8 cellular contexts compared by ENCODE assay signal in the genomic region with DNA sequence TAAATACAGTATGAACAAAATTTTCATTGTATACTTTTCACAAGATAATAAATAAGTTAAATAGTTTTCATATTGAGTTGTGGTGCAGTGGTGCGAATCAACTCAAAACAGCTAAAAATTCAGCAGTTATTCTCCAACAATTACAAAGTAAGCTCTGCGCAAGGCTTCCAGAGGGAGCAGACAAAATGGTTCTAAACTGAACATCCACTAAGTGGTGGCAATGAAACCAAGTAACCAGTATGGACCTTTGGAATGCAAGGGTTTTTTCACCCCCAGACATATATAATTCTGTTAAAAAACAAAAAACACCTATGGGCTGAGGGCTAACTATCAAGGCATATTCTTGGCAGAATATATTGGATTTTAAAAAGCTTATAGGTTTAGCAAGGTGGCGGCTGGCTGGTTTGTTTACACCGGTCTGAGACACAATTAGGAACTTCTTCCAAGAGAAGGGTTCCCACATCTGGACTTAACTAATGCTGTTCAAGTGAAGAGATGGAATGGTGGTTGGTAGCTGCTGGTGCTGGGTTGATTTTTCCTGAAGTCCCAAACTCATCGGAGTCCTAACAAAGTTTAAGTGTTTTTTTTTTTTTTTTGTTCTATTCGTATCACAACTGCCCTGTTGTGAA. TPM values are rescaled to one million over a fixed set of nuclear protein-coding genes. Genes with fewer than 3 reads are reported as not detected.
DNase-seq lines count a peak whose midpoint lies in the region; ATAC-seq, FAIRE-seq and TF ChIP-seq lines count a peak whose summit lies in the region.

No MANE protein-coding gene starts in this region.

- peak overlapping the region; percentile 99 for H3K27ac ChIP-seq in left ventricle myocardium inferior (replicated peaks)
- peak overlapping the region; percentile 89 for H3K27ac ChIP-seq in HepG2 (ENCODE audit: extremely low read length, insufficient read depth, low read length)
- H3K27ac ChIP-seq in thymus (ENCODE audit: low read depth) = peak overlapping the region; percentile 96

- peaks cover 36% of the 10 kb centered on the region for H3K36me3 ChIP-seq in left ventricle myocardium inferior
- H3K36me3 ChIP-seq in HepG2 (replicated peaks in 1 of 2; ENCODE audit: control insufficient read depth in 1 of 2, insufficient read depth in 2 of 2, low read length in 2 of 2) = peaks cover 3 to 10% of the 10 kb centered on the region in 2 experiments; a peak in 4 of 5 replicates
- peaks cover 53% of the 10 kb centered on the region for H3K36me3 ChIP-seq in thymus (ENCODE audit: control insufficient read depth, insufficient read depth)

- no peak for DNase-seq in left ventricle myocardium inferior
- no peak for DNase-seq in Right ventricle myocardium inferior (ENCODE audit: missing footprints)
- DNase-seq in astrocyte of the hippocampus (ENCODE audit: low read depth, low spot score) = peak; percentile 48
- DNase-seq in HepG2 (ENCODE audit: low spot score) = no peak
- DNase-seq in HuH-7.5 (ENCODE audit: low spot score) = no peak
- no peak for DNase-seq in DMS153 treated with DMSO at 0.1 percent for 48 hours (lab: John Stamatoyannopoulos, UW; ENCODE audit: unreplicated experiment)

- no TSS peak for BruUV-seq in HepG2 (replicated peaks; lab: Mats Ljungman, UMichigan)

- no peaks in the 10 kb centered on the region for H3K27me3 ChIP-seq in left ventricle myocardium inferior (ENCODE audit: low read depth)
- H3K27me3 ChIP-seq in HepG2 (ENCODE audit: control insufficient read depth in 1 of 2, insufficient read depth in 2 of 2, low read length in 2 of 2) = no peaks in the 10 kb centered on the region; a peak in 1 of 5 replicates
- no peaks in the 10 kb centered on the region for H3K27me3 ChIP-seq in thymus (ENCODE audit: control insufficient read depth, insufficient read depth)

- in situ Hi-C loops in HepG2 (cut with HindIII; ENCODE audit: extremely low pct_ligation_motif_present, low pct_unique_long_range_greater_than_20kb) = loop anchor here (10.0 kb wide), 1 partner anchor 59 kb away; no protein-coding TSS in a partner anchor

- intact Hi-C loops in left ventricle myocardium inferior (cut with micrococcal nuclease) (loop anchor here (10.0 kb wide), 2 partner anchors 89 to 279 kb away; no protein-coding TSS in a partner anchor), Right ventricle myocardium inferior (cut with DNase I) (loop anchor here (5.0 kb wide), 2 partner anchors 136 to 151 kb away; no protein-coding TSS in a partner anchor), HepG2 (cut with micrococcal nuclease; ENCODE audit: unreplicated experiment) (loop anchor here (1.0 to 2.0 kb wide), 2 partner anchors 31 to 61 kb away; no protein-coding TSS in a partner anchor)

- POLR2A ChIA-PET in HepG2 (lab: Yijun Ruan, JAX) = interaction anchor here (0.7 to 13.7 kb wide), 14 partner anchors 16 to 372 kb away, joined by 3 to 324 read pairs (median 13); partner anchors contain the start of gene THADA

- no peak for FAIRE-seq in HepG2 (lab: Jason Lieb, UNC)

- TF ChIP-seq POLR2A in HepG2 (IDR thresholded peaks at IDR 0.05; ENCODE audit: insufficient read depth in 1 of 2, low read depth in 2 of 2, low read length in 2 of 2) = peak in 1 of 2 experiments; percentile 26; a peak in 1 of 4 replicates

- peak overlapping the region; percentile 99 for H3K4me2 ChIP-seq in HepG2 (ENCODE audit: low read depth, low read length)

- peaks cover 91% of the 10 kb centered on the region for H3K4me1 ChIP-seq in left ventricle myocardium inferior
- H3K4me1 ChIP-seq in HepG2 (ENCODE audit: insufficient read depth, low read length) = peaks cover 50% of the 10 kb centered on the region
- peaks cover 13% of the 10 kb centered on the region for H3K4me1 ChIP-seq in thymus (ENCODE audit: control insufficient read depth, insufficient read depth, low read length)

- ATAC-seq in Right ventricle myocardium inferior (no peak), HepG2 (no peak), HG03378 (IDR thresholded peaks at IDR 0.05; ENCODE audit: unreplicated experiment) (no peak)

- no peak for TF ChIP-seq RAD21 in HepG2 (CRISPR knock-in tag; IDR thresholded peaks at IDR 0.05)

- no peak for TF ChIP-seq EP300 in HepG2 (IDR thresholded peaks at IDR 0.05; ENCODE audit: low read depth in 2 of 2, low read length in 2 of 2)
- TF ChIP-seq EP300 in HepG2 (CRISPR knock-in tag; IDR thresholded peaks at IDR 0.05; ENCODE audit: borderline replicate concordance) = no peak

- H3K9me3 ChIP-seq in left ventricle myocardium inferior (replicated peaks) = no peaks in the 10 kb centered on the region
- H3K9me3 ChIP-seq in HepG2 (ENCODE audit: low read length) = no peaks in the 10 kb centered on the region
- no peaks in the 10 kb centered on the region for H3K9me3 ChIP-seq in thymus (ENCODE audit: control insufficient read depth)

- peaks cover 39% of the 10 kb centered on the region for H4K20me1 ChIP-seq in HepG2 (ENCODE audit: insufficient read depth, low read length)

- H3K4me3 ChIP-seq in left ventricle myocardium inferior (peak overlapping the region; percentile 94), HepG2 (replicated peaks in 1 of 3; ENCODE audit: insufficient read depth in 1 of 3, low read depth in 2 of 3, low read length in 3 of 3) (peak overlapping the region; percentile 80 to 97 (median 89)), thymus (ENCODE audit: low read length) (peak overlapping the region; percentile 80)

- H2AFZ ChIP-seq in HepG2 (ENCODE audit: low read length) = no peak overlapping the region

- TF ChIP-seq CTCF in left ventricle myocardium inferior (IDR thresholded peaks at IDR 0.05; ENCODE audit: borderline replicate concordance) (no peak), HepG2 (CRISPR knock-in tag; IDR thresholded peaks at IDR 0.05) (no peak)

- 18% methylated on average over 6 of the region's 6 CpGs for WGBS in HepG2 (ENCODE audit: low lambda C conversion rate)
- WGBS in thymus = 2% methylated on average over 6 of the region's 6 CpGs

- H3K79me2 ChIP-seq in HepG2 (ENCODE audit: insufficient read depth, low read length) = peaks cover 58% of the 10 kb centered on the region

- CTCF ChIA-PET in HepG2 (lab: Yijun Ruan, JAX; ENCODE audit: low intra/inter-chr PET ratio, low total read pairs) = interaction anchor here (1.0 to 1.7 kb wide), 3 partner anchors 61 to 277 kb away, joined by 3 to 5 read pairs (median 4); no protein-coding TSS in a partner anchor

- peak overlapping the region; percentile 80 for H3K9ac ChIP-seq in HepG2 (ENCODE audit: insufficient read depth, low read depth, low read length)

TF ChIP-seq in HepG2, 621 proteins besides CTCF, POLR2A, EP300 and RAD21 (continues in another document):
- 0 out of 2 replicates have a peak, but pooled peaks have one; percentile 28 for TF ChIP-seq RFXAP (CRISPR knock-in tag; IDR thresholded peaks at IDR 0.05; ENCODE audit: borderline replicate concordance)
- peak; percentile 42 for TF ChIP-seq KDM5A (IDR thresholded peaks at IDR 0.05; ENCODE audit: borderline replicate concordance, low read length)
- TF ChIP-seq SRSF4 (IDR thresholded peaks at IDR 0.05; ENCODE audit: low read depth, low read length, poor library complexity, severe bottlenecking) = peak; percentile 19
- no peak for TF ChIP-seq TRIM24 (CRISPR knock-in tag; IDR thresholded peaks at IDR 0.05)
- 0 out of 2 replicates have a peak, but pooled peaks have one; percentile 3 for TF ChIP-seq SALL2 (CRISPR knock-in tag; IDR thresholded peaks at IDR 0.05)
- TF ChIP-seq BRCA1 (CRISPR knock-in tag; IDR thresholded peaks at IDR 0.05) = 0 out of 2 replicates have a peak, but pooled peaks have one; percentile 48
- 0 out of 2 replicates have a peak, but pooled peaks have one; percentile 23 for TF ChIP-seq YEATS4 (CRISPR knock-in tag; IDR thresholded peaks at IDR 0.05; ENCODE audit: borderline replicate concordance)
- no peak for TF ChIP-seq ZNF441 (CRISPR knock-in tag; IDR thresholded peaks at IDR 0.05; ENCODE audit: borderline replicate concordance)
- TF ChIP-seq TGIF2 (CRISPR knock-in tag; IDR thresholded peaks at IDR 0.05) = 0 out of 2 replicates have a peak, but pooled peaks have one; percentile 2
- peak; percentile 74; the same call in 1 of the 2 replicates for TF ChIP-seq SSRP1 (CRISPR knock-in tag; IDR thresholded peaks at IDR 0.05)
- 0 out of 2 replicates have a peak, but pooled peaks have one; percentile 9 for TF ChIP-seq TAF1 (CRISPR knock-in tag; IDR thresholded peaks at IDR 0.05)
- TF ChIP-seq, protein P1, sequence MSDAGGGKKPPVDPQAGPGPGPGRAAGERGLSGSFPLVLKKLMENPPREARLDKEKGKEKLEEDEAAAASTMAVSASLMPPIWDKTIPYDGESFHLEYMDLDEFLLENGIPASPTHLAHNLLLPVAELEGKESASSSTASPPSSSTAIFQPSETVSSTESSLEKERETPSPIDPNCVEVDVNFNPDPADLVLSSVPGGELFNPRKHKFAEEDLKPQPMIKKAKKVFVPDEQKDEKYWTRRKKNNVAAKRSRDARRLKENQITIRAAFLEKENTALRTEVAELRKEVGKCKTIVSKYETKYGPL (CRISPR knock-in tag; IDR thresholded peaks at IDR 0.05) = 0 out of 2 replicates have a peak, but pooled peaks have one; percentile 22

RNA-seq across cellular contexts. Expression of gene ZFP36L2, which starts 2.9 kb away (rescaled TPM):
- 48.5 TPM for total RNA-seq in left ventricle myocardium inferior
- 51.1 TPM for total RNA-seq in Right ventricle myocardium inferior
- total RNA-seq in HepG2 (2016; rRNA removed; fragmentation: Illumina TruSeq; extraction: Trizol) = 21.8 and 32.5 TPM in 2 replicates
- 10.9 and 11.1 TPM in 2 replicates for total RNA-seq in HepG2 (2016; cell fraction: cytosol; rRNA removed; fragmentation: Illumina TruSeq; extraction: Trizol; ENCODE audit: low read depth)
- total RNA-seq in HepG2 (2016; cell fraction: insoluble cytoplasmic fraction; rRNA removed; fragmentation: Illumina TruSeq; extraction: Trizol) = 20.7 and 30.7 TPM in 2 replicates
- total RNA-seq in HepG2 (2016; cell fraction: membrane; rRNA removed; fragmentation: Illumina TruSeq; extraction: Trizol) = 45.2 and 45.6 TPM in 2 replicates
- 28.9 and 31.5 TPM in 2 replicates for total RNA-seq in HepG2 (2016; cell fraction: nucleus; rRNA removed; fragmentation: Illumina TruSeq; extraction: Trizol)
- 11.2 and 12.5 TPM in 2 replicates for polyA plus RNA-seq in HepG2 (2011; rRNA removed)
- 6.8 and 9.1 TPM in 2 replicates for polyA plus RNA-seq in HepG2 (2011; cell fraction: cytosol; rRNA removed)
- polyA plus RNA-seq in HepG2 (2011; cell fraction: nucleus; rRNA removed) = 13.5 and 16.7 TPM in 2 replicates
- polyA plus RNA-seq in HepG2 (2012) = 52.4 and 60.8 TPM in 2 replicates
- 10.6 and 12.4 TPM in 2 replicates for polyA plus RNA-seq in HepG2 (2016; cell fraction: cytosol; fragmentation: Illumina TruSeq; extraction: Trizol; ENCODE audit: low read depth)
- polyA plus RNA-seq in HepG2 (2016; cell fraction: insoluble cytoplasmic fraction; fragmentation: Illumina TruSeq; extraction: Trizol; ENCODE audit: low read depth) = 78.1 and 90.4 TPM in 2 replicates
- 44.3 and 47.5 TPM in 2 replicates for polyA plus RNA-seq in HepG2 (2016; cell fraction: membrane; fragmentation: Illumina TruSeq; extraction: Trizol; ENCODE audit: low read depth)
- 95.3 and 99.0 TPM in 2 replicates for polyA plus RNA-seq in HepG2 (2016; cell fraction: nucleus; fragmentation: Illumina TruSeq; extraction: Trizol; ENCODE audit: insufficient read depth, low read depth)
- 3.9 and 12.4 TPM in 2 replicates for polyA minus RNA-seq in HepG2 (2011; rRNA and poly(A)+ RNA removed; ENCODE audit: low replicate concordance)
- 25.5 and 27.1 TPM in 2 replicates for polyA minus RNA-seq in HepG2 (2011; cell fraction: cytosol; rRNA and poly(A)+ RNA removed)
- polyA minus RNA-seq in HepG2 (2011; cell fraction: nucleus; rRNA and poly(A)+ RNA removed) = 10.1 and 12.1 TPM in 2 replicates
- 412 TPM for polyA plus RNA-seq in thymus
